In the genomic region with DNA sequence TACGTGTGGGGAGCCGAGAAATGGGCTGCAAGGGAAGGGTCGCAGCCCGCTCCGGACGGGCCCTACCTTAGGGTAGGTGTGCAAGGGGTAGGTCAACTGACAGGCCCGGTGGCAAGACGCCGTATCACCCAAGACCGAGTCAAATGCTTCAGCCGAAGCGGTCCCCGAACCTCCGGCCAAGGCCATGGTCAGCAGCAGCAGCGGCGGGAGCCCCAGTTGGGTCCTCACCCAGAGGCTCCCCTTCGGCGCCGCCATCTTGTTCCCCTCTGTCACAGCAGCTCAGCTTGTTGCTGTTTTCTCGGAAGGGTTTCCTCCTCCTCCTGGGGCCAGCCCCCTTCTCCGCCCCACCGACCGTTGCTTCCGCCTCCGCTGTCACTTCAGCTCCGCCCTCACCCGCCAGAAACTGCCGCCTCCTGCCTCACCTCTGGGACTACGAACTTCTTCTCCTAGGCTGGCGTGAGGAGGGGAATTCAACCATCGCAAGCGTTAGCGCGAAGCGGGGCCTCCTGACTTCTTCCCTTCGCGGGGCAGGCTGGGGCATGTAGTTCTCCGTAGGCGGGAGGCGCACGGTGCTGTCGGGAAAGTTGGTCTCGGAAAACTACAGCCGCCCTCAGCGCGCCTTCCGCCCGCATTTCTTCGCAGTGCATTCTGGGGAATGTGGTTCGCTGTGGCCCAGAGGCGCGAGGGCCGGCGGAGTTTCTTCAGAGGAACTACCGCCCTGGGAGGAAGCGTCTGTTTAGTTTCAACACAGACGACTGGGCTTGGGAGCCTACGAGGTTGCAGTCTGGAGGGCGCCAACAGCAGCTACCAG, we compare ENCODE assay signal across 8 cellular contexts. TPM values are rescaled to one million over a fixed set of nuclear protein-coding genes. Genes with fewer than 3 reads are reported as not detected.
DNase-seq lines count a peak whose midpoint lies in the region; TF ChIP-seq lines count a peak whose summit lies in the region.

A gene (plus strand): TSS at position 675 of the 811 bp plus-strand sequence. CDS start 815 bp downstream, outside the sequence.
A gene with protein sequence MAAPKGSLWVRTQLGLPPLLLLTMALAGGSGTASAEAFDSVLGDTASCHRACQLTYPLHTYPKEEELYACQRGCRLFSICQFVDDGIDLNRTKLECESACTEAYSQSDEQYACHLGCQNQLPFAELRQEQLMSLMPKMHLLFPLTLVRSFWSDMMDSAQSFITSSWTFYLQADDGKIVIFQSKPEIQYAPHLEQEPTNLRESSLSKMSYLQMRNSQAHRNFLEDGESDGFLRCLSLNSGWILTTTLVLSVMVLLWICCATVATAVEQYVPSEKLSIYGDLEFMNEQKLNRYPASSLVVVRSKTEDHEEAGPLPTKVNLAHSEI (minus strand): TSS at position 271 of the 811 bp plus-strand sequence. CDS start 16 bp downstream, at position 255.

- H2BK20ac ChIP-seq in H9 (ENCODE audit: low read depth, low read length, poor library complexity, severe bottlenecking) = no peak within 1 kb of the TSS

- TF ChIP-seq POLR2A in stomach (IDR thresholded peaks at IDR 0.05) = peak in 1 of 4 donors; percentile 51

- H4K5ac ChIP-seq in H9 (ENCODE audit: insufficient read length, low read depth, low read length) = no peak within 1 kb of the TSS

- DNase-seq in H9 (peak; percentile 98), MG63 (peak; percentile 99), SHP77 (lab: John Stamatoyannopoulos, UW) (peak; percentile 97 to 99), fibroblast of the conjunctiva (ENCODE audit: low read depth) (peak; percentile 98), stomach (peak; percentile 98)
- DNase-seq in activated effector memory CD4-positive, alpha-beta T cell treated with Interleukin-2 at 50 U/mL for 16 hours = peak; percentile 97

- TF ChIP-seq RAD21 in neural cell (conservative IDR thresholded peaks at IDR 0.05) = no peak

- H2AFZ ChIP-seq in H9 (ENCODE audit: low read length) = peak within 1 kb of the TSS; percentile 40
- peak within 1 kb of the TSS; percentile 76 for H2AFZ ChIP-seq in neural cell (ENCODE audit: low read depth, low read length)

- H2BK5ac ChIP-seq in H9 (ENCODE audit: insufficient read length, low read length) = peak within 1 kb of the TSS; percentile 27

- H3K23ac ChIP-seq in H9 (ENCODE audit: insufficient read length, low read depth, low read length) = no peak within 1 kb of the TSS

- H3K9me3 Mint-ChIP-seq in H9 = no peaks in the 10 kb centered on the region

- H3K14ac ChIP-seq in H9 (ENCODE audit: insufficient read depth, low read length) = 0 out of 2 replicates have a peak within 1 kb of the TSS, but pooled peaks have one; percentile 30

- H3K4me1 ChIP-seq in ES-I3 (ENCODE audit: insufficient read depth, low read length) (peaks cover 8% of the 10 kb centered on the region; the same call in 1 of the 2 replicates), H9 (ENCODE audit: insufficient read depth, low read length) (no peaks in the 10 kb centered on the region), stomach (peaks cover 16 to 60% (median 50%) of the 10 kb centered on the region in 4 donors)

- TF ChIP-seq EP300 in neural cell (conservative IDR thresholded peaks at IDR 0.05; ENCODE audit: poor library complexity, severe bottlenecking) = peak; percentile 57
- no peak for TF ChIP-seq EP300 in stomach (IDR thresholded peaks at IDR 0.05)

- H3K9me2 ChIP-seq in neural cell (ENCODE audit: insufficient read depth, low read length) = no peaks in the 10 kb centered on the region

- no peak within 1 kb of the TSS; a peak in 2 of 7 replicates for H3K27ac Mint-ChIP-seq in H9

- no peaks in the 10 kb centered on the region for H3K27me3 Mint-ChIP-seq in H9 (ENCODE audit: low read depth)

- peak within 1 kb of the TSS; percentile 22 for H3K27ac ChIP-seq in H9 (ENCODE audit: insufficient read length, low read depth, low read length)
- peak within 1 kb of the TSS; percentile 96 for H3K27ac ChIP-seq in neural cell (ENCODE audit: low read length)
- peak within 1 kb of the TSS; percentile 91 to 100 (median 95) for H3K27ac ChIP-seq in stomach

- peak within 1 kb of the TSS; percentile 84 for H3K4me3 ChIP-seq in MG63
- peak within 1 kb of the TSS; percentile 83 for H3K4me3 ChIP-seq in neural cell (ENCODE audit: low read length)
- H3K4me3 ChIP-seq in stomach = peak within 1 kb of the TSS; percentile 84 to 96 (median 90)

- H3K36me3 Mint-ChIP-seq in H9 (ENCODE audit: insufficient read depth in 1 of 3, low read depth in 3 of 3) = peaks cover 0 to 5% (median 2%) of the 10 kb centered on the region in 3 experiments; a peak in 1 of 7 replicates

- intact Hi-C loops in stomach (cut with DNase I; ENCODE audit: low total_unique reads) = no loop called here

- peaks cover 6% of the 10 kb centered on the region; the same call in 1 of the 2 replicates for H3K79me2 ChIP-seq in H9 (ENCODE audit: insufficient read depth, low read length)
- peaks cover 38% of the 10 kb centered on the region for H3K79me2 ChIP-seq in neural cell (replicated peaks; ENCODE audit: insufficient read depth, low read length)

- H3K9ac ChIP-seq in ES-I3 (ENCODE audit: low read depth, low read length) (peak within 1 kb of the TSS; percentile 65), H9 (ENCODE audit: extremely low read depth, insufficient read length, low read length) (peak within 1 kb of the TSS; percentile 87), neural cell (ENCODE audit: low read length) (peak within 1 kb of the TSS; percentile 96)

- H3K23me2 ChIP-seq in H9 (ENCODE audit: insufficient read length, low read depth, low read length, poor library complexity, severe bottlenecking) = peaks cover 11% of the 10 kb centered on the region

- H3T11ph ChIP-seq in H9 (ENCODE audit: low read length) = no peak within 1 kb of the TSS

- H2BK12ac ChIP-seq in H9 (ENCODE audit: insufficient read length, low read depth, low read length) = no peak within 1 kb of the TSS

- H3F3A ChIP-seq in neural cell (ENCODE audit: insufficient read depth, low read length, poor library complexity, severe bottlenecking) = no peaks in the 10 kb centered on the region

- TF ChIP-seq CTCF in H9 (conservative IDR thresholded peaks at IDR 0.05) = no peak
- TF ChIP-seq CTCF in neural cell (IDR thresholded peaks at IDR 0.05; ENCODE audit: poor library complexity, severe bottlenecking) = peak; percentile 37
- peak in 1 of 7 experiments; percentile 2 for TF ChIP-seq CTCF in stomach (IDR thresholded peaks at IDR 0.05)

- H3K4me2 ChIP-seq in H9 (ENCODE audit: insufficient read depth, insufficient read length, low read length) = peak within 1 kb of the TSS; percentile 98
- peak within 1 kb of the TSS; percentile 87 for H3K4me2 ChIP-seq in neural cell (ENCODE audit: low read length)

- H3K4me3 Mint-ChIP-seq in H9 = no peak within 1 kb of the TSS

- H3K27me3 ChIP-seq in H9 (ENCODE audit: insufficient read depth, low read length) (no peaks in the 10 kb centered on the region), MG63 (no peaks in the 10 kb centered on the region), neural cell (ENCODE audit: insufficient read depth, low read depth, low read length) (no peaks in the 10 kb centered on the region), stomach (no peaks in the 10 kb centered on the region)

- H3K18ac ChIP-seq in H9 (ENCODE audit: insufficient read length, low read depth, low read length) = peak within 1 kb of the TSS; percentile 12

- no peak within 1 kb of the TSS for H3K4ac ChIP-seq in H9 (ENCODE audit: low read depth, low read length)

- no peak within 1 kb of the TSS for H3K56ac ChIP-seq in H9 (ENCODE audit: insufficient read length, low read depth, low read length)

- no peaks in the 10 kb centered on the region; the same call in 1 of the 2 replicates for H3K36me3 ChIP-seq in ES-I3 (ENCODE audit: insufficient read depth, low read length)
- no peaks in the 10 kb centered on the region; the same call in 1 of the 2 replicates for H3K36me3 ChIP-seq in MG63
- no peaks in the 10 kb centered on the region for H3K36me3 ChIP-seq in neural cell (ENCODE audit: insufficient read depth, low read length)
- peaks cover 0 to 16% (median under 1%) of the 10 kb centered on the region in 4 donors for H3K36me3 ChIP-seq in stomach

- no peak within 1 kb of the TSS for H2BK15ac ChIP-seq in H9 (ENCODE audit: low read depth, low read length)

- H3K9me3 ChIP-seq in ES-I3 (ENCODE audit: control insufficient read depth, insufficient read depth, low read length) (no peaks in the 10 kb centered on the region), H9 (ENCODE audit: control insufficient read depth, low read depth, low read length) (no peaks in the 10 kb centered on the region), MG63 (no peaks in the 10 kb centered on the region), neural cell (ENCODE audit: low read length) (no peaks in the 10 kb centered on the region), stomach (no peaks in the 10 kb centered on the region)

- H2BK120ac ChIP-seq in H9 (ENCODE audit: low read depth, low read length, poor library complexity, severe bottlenecking) = no peak within 1 kb of the TSS

- no peak within 1 kb of the TSS for H2AK5ac ChIP-seq in H9 (ENCODE audit: insufficient read length, low read length)

- no CpG with 5 or more reads among the region's 59 CpGs for WGBS in H9 (ENCODE audit: extremely low coverage, insufficient read length, low lambda C conversion rate)
- 0 to 1% (median 1%) methylated on average over 45 to 59 of the region's 59 CpGs for WGBS in stomach, 5 donors

- H4K8ac ChIP-seq in H9 (replicated peaks; ENCODE audit: insufficient read length, low read depth, low read length) = no peak within 1 kb of the TSS

- no peaks in the 10 kb centered on the region for H4K20me1 ChIP-seq in H9 (ENCODE audit: control insufficient read depth, insufficient read depth, insufficient read length)
- no peaks in the 10 kb centered on the region for H4K20me1 ChIP-seq in neural cell (ENCODE audit: insufficient read depth)

- peaks cover 2% of the 10 kb centered on the region for H3K79me1 ChIP-seq in H9 (ENCODE audit: insufficient read depth, low read depth, low read length, poor library complexity, severe bottlenecking)

- peaks cover 7 to 8% of the 10 kb centered on the region in 2 experiments for H3K4me1 Mint-ChIP-seq in H9

- H4K91ac ChIP-seq in H9 (ENCODE audit: insufficient read length, low read depth, low read length) = no peak within 1 kb of the TSS

TF ChIP-seq in neural cell, 6 proteins besides CTCF, POLR2A, EP300 and RAD21 (continues in another document):
- peak; percentile 86 for TF ChIP-seq TAF1 (IDR thresholded peaks at IDR 0.05; ENCODE audit: low read depth)

RNA-seq across cellular contexts. Expression of the first gene that starts in this region (rescaled TPM):
- total RNA-seq in H9 (2021) = 4.8 and 5.3 TPM in 2 replicates
- 3.0 and 3.7 TPM in 2 replicates for total RNA-seq in MG63 (2014; rRNA removed; shearing (Covaris generic); ENCODE audit: low replicate concordance)
- 4.0 and 4.4 TPM in 2 replicates for polyA plus RNA-seq in neural cell
- 7.3 and 8.3 TPM in 2 replicates for polyA minus RNA-seq in neural cell
- total RNA-seq in stomach = 1 to 10 TPM; 2.2 to 8.8 (median 2.6) TPM
- polyA plus RNA-seq in stomach = 1 to 10 TPM; 1.8 to 3.1 (median 2.3) TPM

RNA-seq across cellular contexts. Expression of the second gene that starts in this region (rescaled TPM):
- total RNA-seq in H9 (2021) (111 and 131 TPM in 2 replicates), stomach (100 to 1,000 TPM in 4 of 5 donors, 10 to 100 TPM in 1; 95.7 to 322 (median 220) TPM)
- 198 and 209 TPM in 2 replicates for total RNA-seq in MG63 (2014; rRNA removed; shearing (Covaris generic); ENCODE audit: low replicate concordance)
- polyA plus RNA-seq in neural cell (303 and 328 TPM in 2 replicates), stomach (100 to 1,000 TPM; 103 to 179 (median 169) TPM)
- 188 and 210 TPM in 2 replicates for polyA minus RNA-seq in neural cell

Comparison
In these comparisons a context has a peak if more than half of its experiments do, and no peak if none do; other contexts are left out.
1. Peak in every context shown above with its lines: DNase-seq, H3K4me3 ChIP-seq and H3K27ac ChIP-seq.
2. H3K27ac ChIP-seq: peak in every context shown above with its lines; median percentile 96 in neural cell; 95 in stomach; 22 in H9.